13 cellular contexts compared by ENCODE assay signal in genomic region chr11:95682552-95682951, GRCh38.
A peak's percentile ranks its signal among the peaks of the same experiment; 100 is the strongest.
DNase-seq lines count a peak whose midpoint lies in the region; ATAC-seq lines count a peak whose summit lies in the region.
"Had no signal": no experiment of that assay in that cellular context is flagged by ENCODE, and none has a peak within 500 bp of the region (broad histone marks: within the 10 kb centered on the region; RNA-seq: fewer than 3 reads in every experiment).

No MANE protein-coding gene starts in this region.

- 48% methylated on average over 2 of the region's 2 CpGs for WGBS in right cardiac atrium

- no peaks in the 10 kb centered on the region for H3K27me3 ChIP-seq in right cardiac atrium (ENCODE audit: control insufficient read depth, insufficient read depth)

- no peak overlapping the region for H3K27ac ChIP-seq in right cardiac atrium (ENCODE audit: low read length)

- H3K4me1 ChIP-seq in right cardiac atrium (ENCODE audit: control insufficient read depth, insufficient read depth, low read length) = peaks cover 1% of the 10 kb centered on the region

- H3K27ac Mint-ChIP-seq in activated naive CD4-positive, alpha-beta T cell treated with anti-CD3 and anti-CD28 coated beads, Interleukin-2, amount 50 U/mL, for 72 hours = peak overlapping the region; percentile 63 to 68

- intact Hi-C loops in right cardiac atrium (cut with DNase I) = no loop called here

- ATAC-seq in GM18520 (IDR thresholded peaks at IDR 0.05; ENCODE audit: unreplicated experiment) (peak; percentile 52), right cardiac atrium (peak; percentile 66 to 90), HG03342 (IDR thresholded peaks at IDR 0.05; ENCODE audit: unreplicated experiment) (no peak)
- peak; percentile 83 to 89 for ATAC-seq in activated naive CD4-positive, alpha-beta T cell treated with anti-CD3 and anti-CD28 coated beads, Interleukin-2, amount 50 U/mL, for 72 hours

- H3K4me3 ChIP-seq in right cardiac atrium (ENCODE audit: low read length) = no peak overlapping the region

- no peaks in the 10 kb centered on the region for H3K9me3 ChIP-seq in right cardiac atrium (ENCODE audit: control insufficient read depth, low read length)

- H3K36me3 Mint-ChIP-seq in activated naive CD4-positive, alpha-beta T cell treated with anti-CD3 and anti-CD28 coated beads, Interleukin-2, amount 50 U/mL, for 72 hours = peaks cover 12 to 33% of the 10 kb centered on the region in 2 donors

- H3K9me3 Mint-ChIP-seq in activated naive CD4-positive, alpha-beta T cell treated with anti-CD3 and anti-CD28 coated beads, Interleukin-2, amount 50 U/mL, for 72 hours = peaks cover 0 to 6% of the 10 kb centered on the region in 2 donors

- DNase-seq in AG08396 (ENCODE audit: low spot score) (peak; percentile 21), right cardiac atrium (no peak), NCI-H2081 treated with DMSO at 0.1 percent for 48 hours (lab: John Stamatoyannopoulos, UW) (no peak)
- DNase-seq in activated naive CD4-positive, alpha-beta T cell treated with anti-CD3 and anti-CD28 coated beads, Interleukin-2, amount 50 U/mL, for 72 hours (ENCODE audit: low spot score in 2 of 2) = peak in 1 of 2 donors; percentile 31
- DNase-seq in effector CD8-positive, alpha-beta T cell (lab: John Stamatoyannopoulos, UW) = no peak
- no peak for DNase-seq in activated effector memory CD4-positive, alpha-beta T cell treated with Interleukin-2 at 50 U/mL for 16 hours
- DNase-seq: activated CD8-positive, alpha-beta memory T cell treated with anti-CD3 and anti-CD28 coated beads for 24 hours; foreskin melanocyte; MV-4-11; NCI-H524 treated with DMSO at 0.1 percent for 48 hours; retina had no signal
